Comparison of ENCODE assay signal across 8 cellular contexts in genomic region chr19:53868892-53869804, GRCh38. TPM values are rescaled to one million over a fixed set of nuclear protein-coding genes. Genes with fewer than 3 reads are reported as not detected.
DNase-seq lines count a peak whose midpoint lies in the region; ATAC-seq and TF ChIP-seq lines count a peak whose summit lies in the region.

No MANE protein-coding gene starts in this region.

- TF ChIP-seq CTCF in GM12873 (IDR thresholded peaks at IDR 0.05; ENCODE audit: insufficient read depth, low read depth, low read length, missing control alignments): peak; percentile 22

- DNase-seq in RPMI7951 (ENCODE audit: low read depth) (peak; percentile 92), fibroblast of gingiva (ENCODE audit: low read depth) (peak; percentile 88)
- peak; percentile 58 to 77 for DNase-seq in activated T-helper 1 cell treated with anti-CD3 and anti-CD28 coated beads, Interleukin-2, amount 50 U/mL, for 16 hours (ENCODE audit: low read depth in 1 of 2, low spot score in 1 of 2)
- peak; percentile 72 to 93 (median 88) for DNase-seq in naive thymus-derived CD8-positive, alpha-beta T cell

- H3K27me3 Mint-ChIP-seq in naive thymus-derived CD8-positive, alpha-beta T cell: no peaks in the 10 kb centered on the region
- peaks cover 45% of the 10 kb centered on the region for H3K27me3 Mint-ChIP-seq in stimulated activated memory B cell treated with anti-CD40 and anti-IgM and Interleukin-4, amounts not matched to agents 10 μg/mL and 1 μg/mL and 100 μg/mL, for 72 hours

- H3K27ac Mint-ChIP-seq in naive thymus-derived CD8-positive, alpha-beta T cell: peak overlapping the region; percentile 81 to 100 (median 97)
- peak overlapping the region; percentile 29 for H3K27ac Mint-ChIP-seq in stimulated activated memory B cell treated with anti-CD40 and anti-IgM and Interleukin-4, amounts not matched to agents 10 μg/mL and 1 μg/mL and 100 μg/mL, for 72 hours

- peak overlapping the region; percentile 80 to 99 (median 96) for H3K4me3 Mint-ChIP-seq in naive thymus-derived CD8-positive, alpha-beta T cell
- peak overlapping the region; percentile 73 for H3K4me3 Mint-ChIP-seq in stimulated activated memory B cell treated with anti-CD40 and anti-IgM and Interleukin-4, amounts not matched to agents 10 μg/mL and 1 μg/mL and 100 μg/mL, for 72 hours

- POLR2A ChIA-PET in naive thymus-derived CD8-positive, alpha-beta T cell (lab: Charles Lee): interaction anchor here (0.7 to 4.3 kb wide), 4 partner anchors 8 to 290 kb away, joined by 3 to 57 read pairs (median 3); partner anchors contain the start of genes CNOT3 and LENG1

- peaks cover 7 to 24% (median 8%) of the 10 kb centered on the region in 3 donors for H3K36me3 Mint-ChIP-seq in naive thymus-derived CD8-positive, alpha-beta T cell
- H3K36me3 Mint-ChIP-seq in stimulated activated memory B cell treated with anti-CD40 and anti-IgM and Interleukin-4, amounts not matched to agents 10 μg/mL and 1 μg/mL and 100 μg/mL, for 72 hours: peaks cover 13% of the 10 kb centered on the region

- peaks cover 29 to 73% (median 59%) of the 10 kb centered on the region in 4 donors for H3K4me1 Mint-ChIP-seq in naive thymus-derived CD8-positive, alpha-beta T cell
- peaks cover 43% of the 10 kb centered on the region for H3K4me1 Mint-ChIP-seq in stimulated activated memory B cell treated with anti-CD40 and anti-IgM and Interleukin-4, amounts not matched to agents 10 μg/mL and 1 μg/mL and 100 μg/mL, for 72 hours

- ATAC-seq in HG03097 (IDR thresholded peaks at IDR 0.05; ENCODE audit: low FRiP score, unreplicated experiment) (peak; percentile 35), HG02970 (IDR thresholded peaks at IDR 0.05; ENCODE audit: low FRiP score, unreplicated experiment) (no peak)
- peak; percentile 43 to 54 for ATAC-seq in naive thymus-derived CD8-positive, alpha-beta T cell
- peak; percentile 44 for ATAC-seq in stimulated activated memory B cell treated with anti-CD40 and anti-IgM and Interleukin-4, amounts not matched to agents 10 μg/mL and 1 μg/mL and 100 μg/mL, for 72 hours

- H3K9me3 Mint-ChIP-seq in naive thymus-derived CD8-positive, alpha-beta T cell: peaks cover 0 to 5% (median 0%) of the 10 kb centered on the region in 9 donors
- peaks cover 6% of the 10 kb centered on the region for H3K9me3 Mint-ChIP-seq in stimulated activated memory B cell treated with anti-CD40 and anti-IgM and Interleukin-4, amounts not matched to agents 10 μg/mL and 1 μg/mL and 100 μg/mL, for 72 hours

RNA-seq across cellular contexts. Expression of gene MYADM, which starts 1.5 kb away (rescaled TPM):
- 26.7 and 43.0 TPM in 2 replicates for total RNA-seq in RPMI7951 (2014; rRNA removed; shearing (Covaris generic))
- total RNA-seq in naive thymus-derived CD8-positive, alpha-beta T cell: 10 to 100 TPM; 35.0 to 36.5 TPM
- 10 to 100 TPM; 33.9 to 42.0 (median 40.3) TPM for polyA plus RNA-seq in naive thymus-derived CD8-positive, alpha-beta T cell

RNA-seq across cellular contexts. Expression of gene PRKCG, which starts 12.8 kb away (rescaled TPM):
- total RNA-seq in RPMI7951 (2014; rRNA removed; shearing (Covaris generic)): not detected in 2 replicates
- not detected for total RNA-seq in naive thymus-derived CD8-positive, alpha-beta T cell
- not detected for polyA plus RNA-seq in naive thymus-derived CD8-positive, alpha-beta T cell

RNA-seq across cellular contexts. Expression of gene CACNG7, which starts 39.9 kb away (rescaled TPM):
- total RNA-seq in RPMI7951 (2014; rRNA removed; shearing (Covaris generic)): not detected in 2 replicates
- not detected for total RNA-seq in naive thymus-derived CD8-positive, alpha-beta T cell
- not detected for polyA plus RNA-seq in naive thymus-derived CD8-positive, alpha-beta T cell

RNA-seq across cellular contexts. Expression of gene NLRP12, which starts 45.0 kb away (rescaled TPM):
- total RNA-seq in RPMI7951 (2014; rRNA removed; shearing (Covaris generic)): not detected in 2 replicates
- total RNA-seq in naive thymus-derived CD8-positive, alpha-beta T cell: not detected
- under 1 TPM in 1 of 3 donors, not detected in 2; 0.21 TPM for polyA plus RNA-seq in naive thymus-derived CD8-positive, alpha-beta T cell
